ENCODE assay signal across 22 cellular contexts in genomic region chr12:42791399-42791798, GRCh38.
DNase-seq lines count a peak whose midpoint lies in the region; ATAC-seq, FAIRE-seq and TF ChIP-seq lines count a peak whose summit lies in the region.
"Had no signal": no experiment of that assay in that cellular context is flagged by ENCODE, and none has a peak within 500 bp of the region (broad histone marks: within the 10 kb centered on the region; RNA-seq: fewer than 3 reads in every experiment).

No MANE protein-coding gene starts in this region.

- no peak for TF ChIP-seq RAD21 in A549 (conservative IDR thresholded peaks at IDR 0.05 in 1 of 2, IDR thresholded peaks at IDR 0.05 in 1 of 2)

- H3K27ac ChIP-seq in A549: peak overlapping the region in 1 of 2 experiments; percentile 65; a peak in 4 of 6 replicates
- no peak overlapping the region for H3K27ac ChIP-seq in PC-3 (ENCODE audit: low read length)
- H3K27ac ChIP-seq: KMS-11, Peyer's patch, SK-N-MC had no signal

- H2AFZ ChIP-seq in PC-3 (ENCODE audit: low read length): no peak overlapping the region

- intact Hi-C loops in PC-3 (cut with micrococcal nuclease) (no loop called here), posterior vena cava (cut with DNase I) (no loop called here)

- peaks cover 20% of the 10 kb centered on the region for H3K4me1 ChIP-seq in A549
- peaks cover 35% of the 10 kb centered on the region for H3K4me1 ChIP-seq in PC-3 (ENCODE audit: insufficient read depth, low read length)
- H3K4me1 ChIP-seq: HAP-1, Peyer's patch had no signal

- peak overlapping the region; percentile 40 for H3K27ac Mint-ChIP-seq in mesothelial cell of epicardium
- H3K27ac Mint-ChIP-seq in glutamatergic neuron (ENCODE audit: unreplicated experiment): no peak overlapping the region

- no peaks in the 10 kb centered on the region for H3K27me3 ChIP-seq in PC-3 (ENCODE audit: low read length)
- H3K27me3 ChIP-seq: Peyer's patch had no signal

- DNase-seq in A549 (ENCODE audit: low read depth in 1 of 2, low spot score in 1 of 2) (no peak), PC-3 (peak; percentile 53), astrocyte of the hippocampus (ENCODE audit: low read depth, low spot score) (peak; percentile 9), mesothelial cell of epicardium (ENCODE audit: low spot score in 2 of 2, unreplicated experiment in 2 of 2) (no peak), glutamatergic neuron (no peak), NCI-H345 treated with DMSO at 0.1 percent for 48 hours (lab: John Stamatoyannopoulos, UW; ENCODE audit: unreplicated experiment) (no peak), posterior vena cava (ENCODE audit: low spot score) (no peak)
- DNase-seq: 8988T, GOT3, NCI-H1092, NCI-H1417 treated with DMSO at 0.1 percent for 48 hours, NCI-H1694 treated with DMSO at 0.1 percent for 48 hours, NCI-H2081, NCI-H2227 treated with DMSO at 0.1 percent for 48 hours, NCI-H510A, NCI-H69, Peyer's patch, SIG-M5 had no signal

- H3K36me3 Mint-ChIP-seq in mesothelial cell of epicardium (no peaks in the 10 kb centered on the region), glutamatergic neuron (ENCODE audit: unreplicated experiment) (no peaks in the 10 kb centered on the region)

- no peaks in the 10 kb centered on the region for H3F3A ChIP-seq in PC-3 (ENCODE audit: low read length, unreplicated experiment)

- FAIRE-seq in A549 (lab: Jason Lieb, UNC): no peak

- no peak for TF ChIP-seq CTCF in A549 (IDR thresholded peaks at IDR 0.05)
- no peak for TF ChIP-seq CTCF in PC-3 (conservative IDR thresholded peaks at IDR 0.05; ENCODE audit: low read depth, low read length)
- no peak for TF ChIP-seq CTCF in mesothelial cell of epicardium (IDR thresholded peaks at IDR 0.05; ENCODE audit: unreplicated experiment)
- no peak for TF ChIP-seq CTCF in glutamatergic neuron (IDR thresholded peaks at IDR 0.05; ENCODE audit: partially characterized antibody, unreplicated experiment)

- no peaks in the 10 kb centered on the region for H3K36me3 ChIP-seq in PC-3 (ENCODE audit: low read depth, low read length)
- H3K36me3 ChIP-seq: HAP-1, Peyer's patch had no signal

- TF ChIP-seq EP300 in A549 (IDR thresholded peaks at IDR 0.05): no peak

- no peaks in the 10 kb centered on the region for H3K9me3 ChIP-seq in A549
- no peaks in the 10 kb centered on the region for H3K9me3 ChIP-seq in PC-3 (ENCODE audit: low read length)
- H3K9me3 ChIP-seq: HAP-1, Peyer's patch had no signal

- no peak for TF ChIP-seq POLR2A in A549 (IDR thresholded peaks at IDR 0.05; ENCODE audit: low read length)

- H3K4me3 ChIP-seq in A549 (no peak overlapping the region), PC-3 (ENCODE audit: low read length) (no peak overlapping the region)
- H3K4me3 ChIP-seq: HAP-1, Peyer's patch, SK-N-MC had no signal

- H3K27me3 Mint-ChIP-seq in mesothelial cell of epicardium (ENCODE audit: low read depth) (no peaks in the 10 kb centered on the region), glutamatergic neuron (ENCODE audit: unreplicated experiment) (no peaks in the 10 kb centered on the region)

- H3K4me1 Mint-ChIP-seq in mesothelial cell of epicardium (peaks cover 41% of the 10 kb centered on the region), glutamatergic neuron (ENCODE audit: low read depth, unreplicated experiment) (no peaks in the 10 kb centered on the region)

- peak overlapping the region; percentile 59 for H3K4me2 ChIP-seq in A549
- peak overlapping the region; percentile 10; the same call in 1 of the 2 replicates for H3K4me2 ChIP-seq in PC-3 (ENCODE audit: low read length)
- H3K4me2 ChIP-seq: KMS-11 had no signal

- no peaks in the 10 kb centered on the region for H3K79me2 ChIP-seq in PC-3 (ENCODE audit: low read length)

- no peaks in the 10 kb centered on the region for H4K20me1 ChIP-seq in PC-3 (ENCODE audit: low read length)

- BruUV-seq in PC-3 (replicated peaks; lab: Mats Ljungman, UMichigan): no TSS peak

- no peak for ATAC-seq in A549
- ATAC-seq in PC-3: peak; percentile 49
- no peak for ATAC-seq in GM21717 (IDR thresholded peaks at IDR 0.05; ENCODE audit: unreplicated experiment)

- H3K4me3 Mint-ChIP-seq in mesothelial cell of epicardium (no peak overlapping the region), glutamatergic neuron (ENCODE audit: unreplicated experiment) (no peak overlapping the region)

- CTCF ChIA-PET in A549 (lab: Yijun Ruan, JAX): no interaction called here
- CTCF ChIA-PET in PC-3 (lab: Charles Lee): no interaction called here

- H3K9me3 Mint-ChIP-seq in mesothelial cell of epicardium: no peaks in the 10 kb centered on the region
- H3K9me3 Mint-ChIP-seq in glutamatergic neuron (ENCODE audit: unreplicated experiment): no peaks in the 10 kb centered on the region

- no peak overlapping the region for H3K9ac ChIP-seq in PC-3 (ENCODE audit: low read length)
- H3K9ac ChIP-seq: KMS-11 had no signal

- WGBS in A549 (ENCODE audit: missing lambda C conversion rate): 33% methylated on average over 3 of the region's 3 CpGs

- POLR2A ChIA-PET in A549 (lab: Yijun Ruan, JAX) (no interaction called here), PC-3 (lab: Charles Lee; ENCODE audit: unreplicated experiment) (no interaction called here)

- H3K9me2 ChIP-seq in PC-3 (replicated peaks; ENCODE audit: low read length): no peaks in the 10 kb centered on the region

TF ChIP-seq in A549, 52 proteins besides CTCF, POLR2A, EP300 and RAD21:
- TF ChIP-seq FOXS1 (CRISPR knock-in tag; IDR thresholded peaks at IDR 0.05): no peak
- peak; percentile 11; the same call in 1 of the 2 replicates for TF ChIP-seq JUNB (IDR thresholded peaks at IDR 0.05)

Comparison
In these comparisons a context has a peak if more than half of its experiments do, and no peak if none do; other contexts are left out.
1. DNase-seq: peak in PC-3 (single experiment) and astrocyte of the hippocampus (single experiment); none in A549 (0 of 2), mesothelial cell of epicardium (0 of 2), glutamatergic neuron (single experiment), NCI-H345 treated with DMSO at 0.1 percent for 48 hours (single experiment) and posterior vena cava (single experiment).